ENCODE assay signal across 15 cellular contexts in genomic region chr18:50190236-50190635, GRCh38. TPM values are rescaled to one million over a fixed set of nuclear protein-coding genes. Genes with fewer than 3 reads are reported as not detected.
DNase-seq lines count a peak whose midpoint lies in the region; ATAC-seq, FAIRE-seq and TF ChIP-seq lines count a peak whose summit lies in the region.
"Had no signal": no experiment of that assay in that cellular context is flagged by ENCODE, and none has a peak within 500 bp of the region (broad histone marks: within the 10 kb centered on the region; RNA-seq: fewer than 3 reads in every experiment).

No MANE protein-coding gene starts in this region.

- H3K9me3 ChIP-seq in HepG2 (ENCODE audit: low read length) (no peaks in the 10 kb centered on the region), right lobe of liver (no peaks in the 10 kb centered on the region), PC-3 (ENCODE audit: low read length) (no peaks in the 10 kb centered on the region), colonic mucosa (no peaks in the 10 kb centered on the region)
- H3K9me3 ChIP-seq: gastroesophageal sphincter, pancreas, tibial artery had no signal

- POLR2A ChIA-PET in HepG2 (lab: Yijun Ruan, JAX), result no interaction called here
- POLR2A ChIA-PET in PC-3 (lab: Charles Lee; ENCODE audit: unreplicated experiment), result interaction anchor here (0.7 kb wide), 1 partner anchor 31 kb away, joined by 4 read pairs; no protein-coding TSS in a partner anchor

- TF ChIP-seq CTCF in HepG2 (CRISPR knock-in tag; IDR thresholded peaks at IDR 0.05) (no peak), right lobe of liver (IDR thresholded peaks at IDR 0.05) (no peak), PC-3 (conservative IDR thresholded peaks at IDR 0.05; ENCODE audit: low read depth, low read length) (no peak), colonic mucosa (IDR thresholded peaks at IDR 0.05) (no peak)

- H3K27me3 ChIP-seq in HepG2 (ENCODE audit: control insufficient read depth in 1 of 2, insufficient read depth in 2 of 2, low read length in 2 of 2), result no peaks in the 10 kb centered on the region
- H3K27me3 ChIP-seq in right lobe of liver, result no peaks in the 10 kb centered on the region
- H3K27me3 ChIP-seq in PC-3 (ENCODE audit: low read length), result no peaks in the 10 kb centered on the region
- peaks cover 12% of the 10 kb centered on the region for H3K27me3 ChIP-seq in colonic mucosa
- H3K27me3 ChIP-seq: pancreas had no signal

- peaks cover 17% of the 10 kb centered on the region for H3K4me1 Mint-ChIP-seq in stimulated activated effector memory CD8-positive, alpha-beta T cell treated with anti-CD3 and anti-CD28 coated beads, Interleukin-12 subunit alpha, Interleukin-12 subunit beta, amount 100 ng/mL, for 72 hours

- no peak for ATAC-seq in HepG2
- no peak for ATAC-seq in right lobe of liver
- ATAC-seq in PC-3, result no peak
- peak; percentile 71 for ATAC-seq in stimulated activated effector memory CD8-positive, alpha-beta T cell treated with anti-CD3 and anti-CD28 coated beads, Interleukin-12 subunit alpha, Interleukin-12 subunit beta, amount 100 ng/mL, for 72 hours
- ATAC-seq: gastroesophageal sphincter, pancreas had no signal

- BruUV-seq in HepG2 (replicated peaks; lab: Mats Ljungman, UMichigan) (no TSS peak), PC-3 (replicated peaks; lab: Mats Ljungman, UMichigan) (no TSS peak)

- H3K4me3 Mint-ChIP-seq in stimulated activated effector memory CD8-positive, alpha-beta T cell treated with anti-CD3 and anti-CD28 coated beads, Interleukin-12 subunit alpha, Interleukin-12 subunit beta, amount 100 ng/mL, for 72 hours, result no peak overlapping the region

- no peak overlapping the region for H3K27ac Mint-ChIP-seq in stimulated activated effector memory CD8-positive, alpha-beta T cell treated with anti-CD3 and anti-CD28 coated beads, Interleukin-12 subunit alpha, Interleukin-12 subunit beta, amount 100 ng/mL, for 72 hours

- WGBS in HepG2 (ENCODE audit: low lambda C conversion rate), result 11% methylated on average over 1 of the region's 1 CpG
- 93% methylated on average over 1 of the region's 1 CpG for WGBS in right lobe of liver (ENCODE audit: insufficient coverage, low coverage, low lambda C conversion rate, missing lambda C conversion rate)

- H3K79me2 ChIP-seq in HepG2 (ENCODE audit: insufficient read depth, low read length) (peaks cover 11% of the 10 kb centered on the region), PC-3 (ENCODE audit: low read length) (peaks cover 46% of the 10 kb centered on the region)

- H3K36me3 ChIP-seq in HepG2 (replicated peaks in 1 of 2; ENCODE audit: control insufficient read depth in 1 of 2, insufficient read depth in 2 of 2, low read length in 2 of 2), result no peaks in the 10 kb centered on the region
- no peaks in the 10 kb centered on the region for H3K36me3 ChIP-seq in right lobe of liver
- H3K36me3 ChIP-seq in PC-3 (ENCODE audit: low read depth, low read length), result no peaks in the 10 kb centered on the region
- H3K36me3 ChIP-seq in colonic mucosa, result no peaks in the 10 kb centered on the region
- H3K36me3 ChIP-seq: gastroesophageal sphincter, pancreas, tibial artery had no signal

- H3K4me3 ChIP-seq in HepG2 (replicated peaks in 1 of 3; ENCODE audit: insufficient read depth in 1 of 3, low read depth in 2 of 3, low read length in 3 of 3), result no peak overlapping the region
- H3K4me3 ChIP-seq in right lobe of liver, result no peak overlapping the region
- H3K4me3 ChIP-seq in PC-3 (ENCODE audit: low read length), result no peak overlapping the region
- H3K4me3 ChIP-seq in colonic mucosa, result no peak overlapping the region
- H3K4me3 ChIP-seq: gastroesophageal sphincter, pancreas, SK-N-MC, tibial artery had no signal

- H3K4me1 ChIP-seq in HepG2 (ENCODE audit: insufficient read depth, low read length) (peaks cover 43% of the 10 kb centered on the region), right lobe of liver (peaks cover 0 to 11% (median 0%) of the 10 kb centered on the region in 4 donors), PC-3 (ENCODE audit: insufficient read depth, low read length) (peaks cover 15% of the 10 kb centered on the region; the same call in 1 of the 2 replicates), colonic mucosa (no peaks in the 10 kb centered on the region)
- H3K4me1 ChIP-seq: pancreas had no signal

- no peaks in the 10 kb centered on the region for H3K9me2 ChIP-seq in PC-3 (replicated peaks; ENCODE audit: low read length)

- TF ChIP-seq POLR2A in HepG2 (IDR thresholded peaks at IDR 0.05; ENCODE audit: insufficient read depth in 1 of 2, low read depth in 2 of 2, low read length in 2 of 2) (no peak), right lobe of liver (IDR thresholded peaks at IDR 0.05) (no peak)

- H3K9ac ChIP-seq in HepG2 (ENCODE audit: insufficient read depth, low read depth, low read length) (no peak overlapping the region), PC-3 (ENCODE audit: low read length) (no peak overlapping the region), colonic mucosa (ENCODE audit: low read depth in 2 of 2, low read length in 2 of 2) (no peak overlapping the region)

- H4K20me1 ChIP-seq in HepG2 (ENCODE audit: insufficient read depth, low read length), result no peaks in the 10 kb centered on the region
- no peaks in the 10 kb centered on the region for H4K20me1 ChIP-seq in PC-3 (ENCODE audit: low read length)

- intact Hi-C loops in HepG2 (cut with micrococcal nuclease; ENCODE audit: unreplicated experiment) (no loop called here), right lobe of liver (cut with DNase I) (no loop called here), PC-3 (cut with micrococcal nuclease) (loop anchor here (5.0 kb wide), 1 partner anchor 93 kb away; no protein-coding TSS in a partner anchor), posterior cingulate gyrus (cut with DNase I) (no loop called here), colonic mucosa (cut with DNase I) (no loop called here)

- TF ChIP-seq RAD21 in HepG2 (CRISPR knock-in tag; IDR thresholded peaks at IDR 0.05), result no peak

- peak; percentile 12 for DNase-seq in HepG2 (ENCODE audit: low spot score)
- DNase-seq in right lobe of liver, result no peak
- DNase-seq in PC-3, result peak; percentile 58
- DNase-seq in epithelial cell of prostate (ENCODE audit: low read depth, low spot score), result peak; percentile 85
- DNase-seq in stimulated activated effector memory CD8-positive, alpha-beta T cell treated with anti-CD3 and anti-CD28 coated beads, Interleukin-12 subunit alpha, Interleukin-12 subunit beta, amount 100 ng/mL, for 72 hours (ENCODE audit: low spot score in 2 of 2), result no peak
- no peak for DNase-seq in activated gamma-delta T cell (lab: John Stamatoyannopoulos, UW)
- DNase-seq in posterior cingulate gyrus, result no peak
- DNase-seq in colonic mucosa, result no peak
- DNase-seq: activated T-cell treated with anti-CD3 and anti-CD28 coated beads, Interleukin-2, amount 50 U/mL, for 1 hour; amygdala; NCI-H2081 treated with DMSO at 0.1 percent for 48 hours; pancreas; tibial artery had no signal

- H3K27ac ChIP-seq in HepG2 (ENCODE audit: extremely low read length, insufficient read depth, low read length) (no peak overlapping the region), right lobe of liver (no peak overlapping the region), PC-3 (ENCODE audit: low read length) (peak overlapping the region; percentile 67), epithelial cell of prostate (peak overlapping the region; percentile 60), colonic mucosa (no peak overlapping the region)
- H3K27ac ChIP-seq: gastroesophageal sphincter, pancreas, SK-N-MC, tibial artery had no signal

- in situ Hi-C loops in HepG2 (cut with HindIII; ENCODE audit: extremely low pct_ligation_motif_present, low pct_unique_long_range_greater_than_20kb), result loop anchor here (10.0 kb wide), 1 partner anchor 275 kb away; no protein-coding TSS in a partner anchor

- H3K36me3 Mint-ChIP-seq in stimulated activated effector memory CD8-positive, alpha-beta T cell treated with anti-CD3 and anti-CD28 coated beads, Interleukin-12 subunit alpha, Interleukin-12 subunit beta, amount 100 ng/mL, for 72 hours, result no peaks in the 10 kb centered on the region

- no peaks in the 10 kb centered on the region for H3F3A ChIP-seq in PC-3 (ENCODE audit: low read length, unreplicated experiment)

- no peak overlapping the region for H3K4me2 ChIP-seq in HepG2 (ENCODE audit: low read depth, low read length)
- peak overlapping the region; percentile 49; the same call in 1 of the 2 replicates for H3K4me2 ChIP-seq in PC-3 (ENCODE audit: low read length)

- no peak overlapping the region for H2AFZ ChIP-seq in HepG2 (ENCODE audit: low read length)
- no peak overlapping the region for H2AFZ ChIP-seq in PC-3 (ENCODE audit: low read length)

- no peak for TF ChIP-seq EP300 in HepG2 (IDR thresholded peaks at IDR 0.05; ENCODE audit: low read depth in 2 of 2, low read length in 2 of 2)
- TF ChIP-seq EP300 in HepG2 (CRISPR knock-in tag; IDR thresholded peaks at IDR 0.05; ENCODE audit: borderline replicate concordance), result no peak

- no peaks in the 10 kb centered on the region for H3K9me3 Mint-ChIP-seq in stimulated activated effector memory CD8-positive, alpha-beta T cell treated with anti-CD3 and anti-CD28 coated beads, Interleukin-12 subunit alpha, Interleukin-12 subunit beta, amount 100 ng/mL, for 72 hours

- CTCF ChIA-PET in HepG2 (lab: Yijun Ruan, JAX; ENCODE audit: low intra/inter-chr PET ratio, low total read pairs) (no interaction called here), PC-3 (lab: Charles Lee) (no interaction called here)

- FAIRE-seq in HepG2 (lab: Jason Lieb, UNC), result no peak
- FAIRE-seq: pancreas had no signal

RNA-seq across cellular contexts. Expression of gene MYO5B, which starts 4.7 kb away (rescaled TPM):
- total RNA-seq in HepG2 (2016; rRNA removed; fragmentation: Illumina TruSeq; extraction: Trizol) (24.0 and 34.9 TPM in 2 replicates), right lobe of liver (10 to 100 TPM; 13.4 to 25.1 (median 16.6) TPM), PC-3 (2014; rRNA removed) (10.4 and 10.7 TPM in 2 replicates), colonic mucosa (100 to 1,000 TPM; 106 to 132 TPM)
- 3.5 TPM in 2 replicates for total RNA-seq in HepG2 (2016; cell fraction: cytosol; rRNA removed; fragmentation: Illumina TruSeq; extraction: Trizol; ENCODE audit: low read depth)
- 22.2 and 31.0 TPM in 2 replicates for total RNA-seq in HepG2 (2016; cell fraction: insoluble cytoplasmic fraction; rRNA removed; fragmentation: Illumina TruSeq; extraction: Trizol)
- 9.8 and 11.9 TPM in 2 replicates for total RNA-seq in HepG2 (2016; cell fraction: membrane; rRNA removed; fragmentation: Illumina TruSeq; extraction: Trizol)
- total RNA-seq in HepG2 (2016; cell fraction: nucleus; rRNA removed; fragmentation: Illumina TruSeq; extraction: Trizol), result 18.1 and 21.7 TPM in 2 replicates
- polyA plus RNA-seq in HepG2 (2011; rRNA removed), result 12.4 and 13.1 TPM in 2 replicates
- polyA plus RNA-seq in HepG2 (2011; cell fraction: cytosol; rRNA removed), result 10.8 and 12.5 TPM in 2 replicates
- 12.7 and 15.2 TPM in 2 replicates for polyA plus RNA-seq in HepG2 (2011; cell fraction: nucleus; rRNA removed)
- polyA plus RNA-seq in HepG2 (2012), result 9.7 and 12.2 TPM in 2 replicates
- polyA plus RNA-seq in HepG2 (2016; cell fraction: cytosol; fragmentation: Illumina TruSeq; extraction: Trizol; ENCODE audit: low read depth), result 1.7 and 2.1 TPM in 2 replicates
- polyA plus RNA-seq in HepG2 (2016; cell fraction: insoluble cytoplasmic fraction; fragmentation: Illumina TruSeq; extraction: Trizol; ENCODE audit: low read depth), result 35.5 and 36.8 TPM in 2 replicates
- 6.1 and 8.8 TPM in 2 replicates for polyA plus RNA-seq in HepG2 (2016; cell fraction: membrane; fragmentation: Illumina TruSeq; extraction: Trizol; ENCODE audit: low read depth)
- 21.2 and 23.3 TPM in 2 replicates for polyA plus RNA-seq in HepG2 (2016; cell fraction: nucleus; fragmentation: Illumina TruSeq; extraction: Trizol; ENCODE audit: insufficient read depth, low read depth)
- 24.8 and 28.9 TPM in 2 replicates for polyA minus RNA-seq in HepG2 (2011; rRNA and poly(A)+ RNA removed; ENCODE audit: low replicate concordance)
- polyA minus RNA-seq in HepG2 (2011; cell fraction: cytosol; rRNA and poly(A)+ RNA removed), result 14.2 and 20.7 TPM in 2 replicates
- polyA minus RNA-seq in HepG2 (2011; cell fraction: nucleus; rRNA and poly(A)+ RNA removed), result 9.4 and 16.2 TPM in 2 replicates

Comparison
In these comparisons a context has a peak if more than half of its experiments do, and no peak if none do; other contexts are left out.
1. DNase-seq: peak in HepG2 (single experiment), PC-3 (single experiment) and epithelial cell of prostate (single experiment); none in right lobe of liver (0 of 3), stimulated activated effector memory CD8-positive, alpha-beta T cell treated with anti-CD3 and anti-CD28 coated beads, Interleukin-12 subunit alpha, Interleukin-12 subunit beta, amount 100 ng/mL, for 72 hours (0 of 2), activated gamma-delta T cell (single experiment), posterior cingulate gyrus (0 of 10) and colonic mucosa (single experiment).
2. H3K27ac ChIP-seq: peak in PC-3 (single experiment) and epithelial cell of prostate (single experiment); none in HepG2 (single experiment), right lobe of liver (0 of 3) and colonic mucosa (single experiment).